In the genomic region with DNA sequence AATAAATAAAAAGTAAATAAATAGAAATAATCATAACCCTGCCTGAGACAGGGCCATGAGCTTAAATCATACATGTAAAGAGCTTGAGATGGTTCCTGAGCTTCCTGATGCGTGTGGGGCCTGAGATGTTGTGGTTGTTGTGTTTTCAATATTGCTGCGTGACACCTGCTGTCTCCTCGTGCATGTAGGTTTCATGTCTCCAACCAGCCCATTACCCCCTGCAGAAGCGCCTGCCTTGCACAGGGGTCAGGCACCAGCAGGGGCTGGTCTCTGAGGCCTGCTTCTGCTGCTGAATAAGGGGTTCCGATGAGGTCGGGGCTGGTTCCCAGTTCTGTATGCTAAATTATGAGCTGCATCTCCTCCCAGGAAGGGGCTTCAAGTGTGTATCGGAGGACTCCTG, we compare ENCODE assay signal across 32 cellular contexts. TPM values are rescaled to one million over a fixed set of nuclear protein-coding genes. Genes with fewer than 3 reads are reported as not detected.
"Had no signal": no experiment of that assay in that cellular context is flagged by ENCODE, and none has a peak within 500 bp of the region (broad histone marks: within the 10 kb centered on the region; RNA-seq: fewer than 3 reads in every experiment).

No MANE protein-coding gene starts in this region.

- H3K27ac ChIP-seq: ascending aorta, cardiac muscle cell, coronary artery, gastroesophageal sphincter, psoas muscle, sigmoid colon, stomach, tibial artery, upper lobe of right lung, WERI-Rb-1 had no signal

- H3K4me3 ChIP-seq: ascending aorta, cardiac muscle cell, coronary artery, gastroesophageal sphincter, pancreas, psoas muscle, sigmoid colon, stomach, tibial artery, upper lobe of right lung had no signal

- H3K36me3 ChIP-seq: ascending aorta, cardiac muscle cell, gastroesophageal sphincter, pancreas, sigmoid colon, stomach, tibial artery, upper lobe of right lung, WERI-Rb-1 had no signal

- H3K9me3 ChIP-seq: ascending aorta, gastroesophageal sphincter, pancreas, psoas muscle, sigmoid colon, stomach, tibial artery, upper lobe of right lung had no signal

- ATAC-seq: activated CD4-positive, CD25-positive, alpha-beta regulatory T cell treated with anti-CD3 and anti-CD28 coated beads, Interleukin-2, amount 50 U/mL, for 24 hours; effector memory CD8-positive, alpha-beta T cell; gastroesophageal sphincter; left cardiac atrium; left ventricle myocardium superior; stimulated activated memory B cell treated with anti-CD40 and anti-IgM and Interleukin-4, amounts not matched to agents 10 μg/mL and 1 μg/mL and 100 μg/mL, for 72 hours had no signal

- DNase-seq: activated CD4-positive, alpha-beta T cell treated with anti-CD3 and anti-CD28 coated beads for 48 hours; activated CD4-positive, alpha-beta T cell treated with anti-CD3 and anti-CD28 coated beads, Interleukin-2, amount 50 U/mL, for 48 hours; activated CD8-positive, alpha-beta memory T cell treated with anti-CD3 and anti-CD28 coated beads, Interleukin-2, amount 50 U/mL, for 48 hours; activated gamma-delta T cell; activated naive CD4-positive, alpha-beta T cell treated with anti-CD3 and anti-CD28 coated beads, Interleukin-2, amount 10 ng/mL, durations not matched to agents 7 days and 5 days; activated naive CD8-positive, alpha-beta T cell treated with anti-CD3 and anti-CD28 coated beads, Interleukin-2, amount 10 ng/mL, durations not matched to agents 7 days and 5 days; activated T-cell treated with anti-CD3 and anti-CD28 coated beads, Interleukin-2, amount 50 U/mL, for 24 hours; effector memory CD8-positive, alpha-beta T cell; erythroblast; head of caudate nucleus; hippocampal formation; left cardiac atrium; left ventricle myocardium superior; psoas muscle; sigmoid colon; stimulated activated CD4-positive, alpha-beta T cell treated with anti-CD3 and anti-CD28 coated beads, Interleukin-1b, Interleukin-23, amount 100 ng/mL, for 48 hours; stimulated activated CD4-positive, alpha-beta T cell treated with anti-CD3 and anti-CD28 coated beads, Interleukin-4, amount 100 ng/mL, for 4 hours; stimulated activated CD8-positive, alpha-beta memory T cell treated with anti-CD3 and anti-CD28 coated beads, Interleukin-4, amount 100 ng/mL, for 48 hours; tibial artery; WERI-Rb-1 had no signal

- H3K27me3 ChIP-seq: ascending aorta, cardiac muscle cell, pancreas, sigmoid colon, tibial artery had no signal

- H3K4me1 ChIP-seq: gastroesophageal sphincter, psoas muscle, sigmoid colon, upper lobe of right lung had no signal

RNA-seq across cellular contexts. Expression of a gene that starts 15.9 kb away (rescaled TPM):
- total RNA-seq: ascending aorta, cardiac muscle cell, gastroesophageal sphincter, left cardiac atrium, left ventricle myocardium superior, lung microvascular endothelial cell, mesenteric fat pad, mucosa of gallbladder, psoas muscle, sigmoid colon had no signal
- polyA plus RNA-seq: cardiac muscle cell, psoas muscle, stomach had no signal
